ENCODE assay signal across 13 cellular contexts in genomic region chr1:88803444-88803843, GRCh38.
DNase-seq lines count a peak whose midpoint lies in the region; ATAC-seq and TF ChIP-seq lines count a peak whose summit lies in the region.
"Had no signal": no experiment of that assay in that cellular context is flagged by ENCODE, and none has a peak within 500 bp of the region (broad histone marks: within the 10 kb centered on the region; RNA-seq: fewer than 3 reads in every experiment).

No MANE protein-coding gene starts in this region.

- ATAC-seq in foreskin keratinocyte (no peak), GM18519 (IDR thresholded peaks at IDR 0.05; ENCODE audit: low FRiP score, unreplicated experiment) (no peak)

- H4K20me1 ChIP-seq in PC-9 (ENCODE audit: insufficient read depth), result no peaks in the 10 kb centered on the region
- H4K20me1 ChIP-seq: BLaER1 treated with 17β-estradiol and CSF1 and Interleukin-3, amounts not matched to agents 10 nM and 100 nM had no signal

- H3K27me3 Mint-ChIP-seq in Calu3 (ENCODE audit: unreplicated experiment) (no peaks in the 10 kb centered on the region), brain (no peaks in the 10 kb centered on the region)
- H3K27me3 Mint-ChIP-seq: CD4-positive, CD25-positive, alpha-beta regulatory T cell had no signal

- no peak overlapping the region for H3K4me3 Mint-ChIP-seq in Calu3 (ENCODE audit: low read depth, unreplicated experiment)
- H3K4me3 Mint-ChIP-seq in brain, result no peak overlapping the region
- H3K4me3 Mint-ChIP-seq: CD4-positive, CD25-positive, alpha-beta regulatory T cell had no signal

- BruUV-seq in Calu3 (replicated peaks; lab: Mats Ljungman, UMichigan), result no TSS peak
- BruUV-seq in PC-9 (replicated peaks; lab: Mats Ljungman, UMichigan), result no TSS peak

- TF ChIP-seq CTCF in Calu3 (IDR thresholded peaks at IDR 0.05; ENCODE audit: unreplicated experiment) (no peak), PC-9 (conservative IDR thresholded peaks at IDR 0.05) (no peak), brain (conservative IDR thresholded peaks at IDR 0.05) (no peak), foreskin keratinocyte (conservative IDR thresholded peaks at IDR 0.05) (no peak)

- H3K4me1 ChIP-seq in PC-9 (replicated peaks; ENCODE audit: insufficient read depth), result peaks cover 20% of the 10 kb centered on the region
- peaks cover 17% of the 10 kb centered on the region for H3K4me1 ChIP-seq in foreskin keratinocyte

- H3K9me3 Mint-ChIP-seq in Calu3 (ENCODE audit: low read depth, unreplicated experiment) (no peaks in the 10 kb centered on the region), brain (peaks cover 0 to 10% (median 4%) of the 10 kb centered on the region in 5 experiments)

- H3K9me3 ChIP-seq in PC-9 (ENCODE audit: insufficient read depth, low read depth), result peaks cover 27% of the 10 kb centered on the region

- H3K4me2 ChIP-seq in PC-9, result peak overlapping the region; percentile 29

- no peaks in the 10 kb centered on the region for H3K27me3 ChIP-seq in PC-9 (ENCODE audit: insufficient read depth, low read depth)
- H3K27me3 ChIP-seq in foreskin keratinocyte, result no peaks in the 10 kb centered on the region
- H3K27me3 ChIP-seq: BLaER1 treated with 17β-estradiol and CSF1 and Interleukin-3, amounts not matched to agents 10 nM and 100 nM had no signal

- DNase-seq in Calu3 (no peak), PC-9 (no peak), foreskin keratinocyte (no peak), NCI-H1417 treated with DMSO at 0.1 percent for 48 hours (lab: John Stamatoyannopoulos, UW) (no peak), NCI-H1092 (lab: John Stamatoyannopoulos, UW) (no peak)
- no peak for DNase-seq in activated CD4-positive, alpha-beta T cell treated with anti-CD3 and anti-CD28 coated beads, Interleukin-2, amount 50 U/mL, for 48 hours
- DNase-seq: ACHN; CD4-positive, CD25-positive, alpha-beta regulatory T cell; DMS79; KG1 had no signal

- peak overlapping the region; percentile 70 for H3K27ac ChIP-seq in PC-9
- peak overlapping the region; percentile 7 for H3K27ac ChIP-seq in foreskin keratinocyte

- CTCF ChIA-PET in Calu3 (lab: Charles Lee) (no interaction called here), PC-9 (lab: Charles Lee) (no interaction called here)

- H3K36me3 Mint-ChIP-seq in Calu3 (ENCODE audit: insufficient read depth, unreplicated experiment) (peaks cover 7% of the 10 kb centered on the region), brain (peaks cover 71% of the 10 kb centered on the region)

- H2AFZ ChIP-seq in PC-9, result no peak overlapping the region

- intact Hi-C loops in Calu3 (cut with micrococcal nuclease; ENCODE audit: unreplicated experiment) (loop anchor here (1.0 to 10.0 kb wide), 3 partner anchors 41 to 72 kb away; no protein-coding TSS in a partner anchor), PC-9 (cut with micrococcal nuclease; ENCODE audit: unreplicated experiment) (no loop called here)

- H3K27ac Mint-ChIP-seq in Calu3 (ENCODE audit: unreplicated experiment) (peak overlapping the region; percentile 73), brain (peak overlapping the region in 3 of 5 experiments; percentile 28 to 67 (median 46))
- H3K27ac Mint-ChIP-seq: CD4-positive, CD25-positive, alpha-beta regulatory T cell had no signal

- H3K79me2 ChIP-seq in PC-9 (ENCODE audit: low read depth), result peaks cover 11% of the 10 kb centered on the region

- H3F3A ChIP-seq in PC-9 (ENCODE audit: insufficient read depth, low read depth), result peaks cover 35% of the 10 kb centered on the region

- peaks cover 59% of the 10 kb centered on the region for H3K36me3 ChIP-seq in PC-9 (ENCODE audit: low read depth)

- POLR2A ChIA-PET in PC-9 (lab: Charles Lee; ENCODE audit: unreplicated experiment), result no interaction called here

- H3K4me3 ChIP-seq in PC-9, result no peak overlapping the region
- H3K4me3 ChIP-seq: BLaER1 treated with 17β-estradiol and CSF1 and Interleukin-3, amounts not matched to agents 10 nM and 100 nM had no signal

- peaks cover 27% of the 10 kb centered on the region for H3K4me1 Mint-ChIP-seq in Calu3 (ENCODE audit: low read depth, unreplicated experiment)
- H3K4me1 Mint-ChIP-seq in brain, result peaks cover 17% of the 10 kb centered on the region

- H3K9me2 ChIP-seq in PC-9 (ENCODE audit: insufficient read depth), result no peaks in the 10 kb centered on the region
